ENCODE assay signal across 18 cellular contexts in the genomic region with DNA sequence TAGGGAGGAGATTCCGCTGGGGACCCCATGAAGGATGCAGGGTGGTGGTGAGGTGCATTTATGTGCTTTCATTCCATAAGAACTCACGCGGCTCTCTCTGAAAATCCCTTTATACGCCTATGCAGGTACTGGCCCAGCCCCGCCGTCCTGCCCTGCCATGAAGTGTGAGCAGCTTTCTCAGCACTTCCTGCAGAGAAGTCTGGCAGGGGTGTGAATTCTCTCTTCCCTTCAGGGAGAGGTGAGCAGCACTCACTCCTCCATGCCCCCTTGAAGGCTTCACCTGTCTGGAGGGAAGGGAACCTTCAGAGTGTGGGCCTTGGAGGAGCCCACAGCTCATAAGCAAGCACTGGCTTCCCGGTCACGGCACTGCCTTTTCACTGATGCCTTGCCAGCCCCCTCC. TPM values are rescaled to one million over a fixed set of nuclear protein-coding genes. Genes with fewer than 3 reads are reported as not detected.
DNase-seq lines count a peak whose midpoint lies in the region; ATAC-seq and TF ChIP-seq lines count a peak whose summit lies in the region.
"Had no signal": no experiment of that assay in that cellular context is flagged by ENCODE, and none has a peak within 500 bp of the region (broad histone marks: within the 10 kb centered on the region; RNA-seq: fewer than 3 reads in every experiment).

No MANE protein-coding gene starts in this region.

- H3K36me3 ChIP-seq in endodermal cell (ENCODE audit: control insufficient read depth, insufficient read depth, low read length), result peaks cover 55% of the 10 kb centered on the region

- intact Hi-C loops in activated naive CD4-positive, alpha-beta T cell treated with anti-CD3 and anti-CD28 coated beads for 36 hours (cut with micrococcal nuclease), result no loop called here

- H3K4me3 ChIP-seq in endodermal cell (ENCODE audit: low read length), result no peak overlapping the region
- H3K4me3 ChIP-seq: GM23338 had no signal

- no peak for DNase-seq in activated naive CD4-positive, alpha-beta T cell treated with anti-CD3 and anti-CD28 coated beads for 36 hours
- DNase-seq in activated naive CD4-positive, alpha-beta T cell treated with anti-CD3 and anti-CD28 coated beads, Interleukin-2, amount 50 U/mL, for 16 hours, result no peak
- DNase-seq in RWPE1 (ENCODE audit: low spot score) (no peak), endodermal cell (peak; percentile 78), NCI-H2227 treated with DMSO at 0.1 percent for 48 hours (lab: John Stamatoyannopoulos, UW) (no peak), COR-L47 (lab: John Stamatoyannopoulos, UW) (no peak)
- DNase-seq in stimulated activated effector memory CD8-positive, alpha-beta T cell treated with anti-CD3 and anti-CD28 coated beads, Interleukin-12 subunit alpha, Interleukin-12 subunit beta, amount 100 ng/mL, for 72 hours (ENCODE audit: low spot score in 2 of 2), result no peak
- DNase-seq: activated T-cell treated with anti-CD3 and anti-CD28 coated beads, Interleukin-2, amount 50 U/mL, for 4 hours; brain microvascular endothelial cell; foreskin fibroblast; NCI-H1436 treated with DMSO at 0.1 percent for 48 hours; right cardiac atrium; SIG-M5; stimulated activated CD4-positive, alpha-beta T cell treated with anti-CD3 and anti-CD28 coated beads, Interleukin-15, amount 100 ng/mL, for 24 hours had no signal

- ATAC-seq in stimulated activated effector memory CD8-positive, alpha-beta T cell treated with anti-CD3 and anti-CD28 coated beads, Interleukin-12 subunit alpha, Interleukin-12 subunit beta, amount 100 ng/mL, for 72 hours, result no peak
- ATAC-seq in HG03378 (IDR thresholded peaks at IDR 0.05; ENCODE audit: unreplicated experiment), result no peak
- ATAC-seq: GM23338, right cardiac atrium had no signal

- H3K27me3 Mint-ChIP-seq in activated naive CD4-positive, alpha-beta T cell treated with anti-CD3 and anti-CD28 coated beads for 36 hours (ENCODE audit: low read depth), result no peaks in the 10 kb centered on the region
- H3K27me3 Mint-ChIP-seq in endodermal cell (ENCODE audit: insufficient read depth), result no peaks in the 10 kb centered on the region
- H3K27me3 Mint-ChIP-seq: dendritic cell treated with granulocyte-macrophage colony-stimulating factor and Interleukin-4, amounts not matched to agents 40 ng/mL and 50 ng/mL, for 4 days had no signal

- CTCF ChIA-PET in activated naive CD4-positive, alpha-beta T cell treated with anti-CD3 and anti-CD28 coated beads for 36 hours (lab: Charles Lee), result interaction anchor here (0.6 to 1.4 kb wide), 3 partner anchors 11 to 57 kb away, joined by 3 to 5 read pairs (median 4); no protein-coding TSS in a partner anchor
- CTCF ChIA-PET in RWPE1 (lab: Yijun Ruan, JAX), result no interaction called here

- POLR2A ChIA-PET in RWPE1 (lab: Yijun Ruan, JAX; ENCODE audit: low non-redundant PET), result no interaction called here

- 67 to 73% methylated on average over 6 to 8 of the region's 8 CpGs for WGBS in endodermal cell (ENCODE audit: insufficient coverage in 1 of 2, insufficient read length in 1 of 2), 2 experiments

- H3K4me3 Mint-ChIP-seq in activated naive CD4-positive, alpha-beta T cell treated with anti-CD3 and anti-CD28 coated beads for 36 hours, result no peak overlapping the region
- H3K4me3 Mint-ChIP-seq in endodermal cell, result no peak overlapping the region
- H3K4me3 Mint-ChIP-seq in stimulated activated effector memory CD8-positive, alpha-beta T cell treated with anti-CD3 and anti-CD28 coated beads, Interleukin-12 subunit alpha, Interleukin-12 subunit beta, amount 100 ng/mL, for 72 hours, result no peak overlapping the region
- H3K4me3 Mint-ChIP-seq: activated T-cell treated with anti-CD3 and anti-CD28 coated beads, Interleukin-2, amount 50 U/mL, for 4 hours; dendritic cell treated with granulocyte-macrophage colony-stimulating factor and Interleukin-4, amounts not matched to agents 40 ng/mL and 50 ng/mL, for 4 days; GM23338 had no signal

- peaks cover 47% of the 10 kb centered on the region for H3K4me1 Mint-ChIP-seq in activated naive CD4-positive, alpha-beta T cell treated with anti-CD3 and anti-CD28 coated beads for 36 hours (ENCODE audit: low read depth)
- peaks cover 26% of the 10 kb centered on the region for H3K4me1 Mint-ChIP-seq in endodermal cell
- H3K4me1 Mint-ChIP-seq in stimulated activated effector memory CD8-positive, alpha-beta T cell treated with anti-CD3 and anti-CD28 coated beads, Interleukin-12 subunit alpha, Interleukin-12 subunit beta, amount 100 ng/mL, for 72 hours, result peaks cover 21% of the 10 kb centered on the region

- TF ChIP-seq CTCF in RWPE1 (conservative IDR thresholded peaks at IDR 0.05; ENCODE audit: low read depth) (no peak), endodermal cell (conservative IDR thresholded peaks at IDR 0.05) (no peak)

- H3K27ac ChIP-seq in RWPE1, result peak overlapping the region; percentile 31
- H3K27ac ChIP-seq in endodermal cell (ENCODE audit: low read depth, low read length), result no peak overlapping the region
- H3K27ac ChIP-seq: brain microvascular endothelial cell, epithelial cell of prostate had no signal

- H3K4me1 ChIP-seq in endodermal cell (ENCODE audit: control insufficient read depth, insufficient read depth, low read length), result peaks cover 7% of the 10 kb centered on the region

- H3K9me3 ChIP-seq in endodermal cell (ENCODE audit: control insufficient read depth, low read length), result no peaks in the 10 kb centered on the region

- H3K27ac Mint-ChIP-seq in activated naive CD4-positive, alpha-beta T cell treated with anti-CD3 and anti-CD28 coated beads for 36 hours, result peak overlapping the region; percentile 68
- H3K27ac Mint-ChIP-seq in endodermal cell, result peak overlapping the region; percentile 48
- H3K27ac Mint-ChIP-seq in stimulated activated effector memory CD8-positive, alpha-beta T cell treated with anti-CD3 and anti-CD28 coated beads, Interleukin-12 subunit alpha, Interleukin-12 subunit beta, amount 100 ng/mL, for 72 hours, result peak overlapping the region; percentile 26
- H3K27ac Mint-ChIP-seq: dendritic cell treated with granulocyte-macrophage colony-stimulating factor and Interleukin-4, amounts not matched to agents 40 ng/mL and 50 ng/mL, for 4 days; GM23338 had no signal

- H3K36me3 Mint-ChIP-seq in activated naive CD4-positive, alpha-beta T cell treated with anti-CD3 and anti-CD28 coated beads for 36 hours (ENCODE audit: low read depth), result peaks cover 12% of the 10 kb centered on the region
- peaks cover 36% of the 10 kb centered on the region for H3K36me3 Mint-ChIP-seq in endodermal cell (ENCODE audit: low read depth)
- peaks cover 60% of the 10 kb centered on the region for H3K36me3 Mint-ChIP-seq in stimulated activated effector memory CD8-positive, alpha-beta T cell treated with anti-CD3 and anti-CD28 coated beads, Interleukin-12 subunit alpha, Interleukin-12 subunit beta, amount 100 ng/mL, for 72 hours

- no peaks in the 10 kb centered on the region for H3K27me3 ChIP-seq in endodermal cell (ENCODE audit: control insufficient read depth, insufficient read depth, low read length, poor library complexity, severe bottlenecking)
- H3K27me3 ChIP-seq: brain microvascular endothelial cell had no signal

- no peaks in the 10 kb centered on the region for H3K9me3 Mint-ChIP-seq in activated naive CD4-positive, alpha-beta T cell treated with anti-CD3 and anti-CD28 coated beads for 36 hours
- peaks cover 6% of the 10 kb centered on the region for H3K9me3 Mint-ChIP-seq in endodermal cell
- no peaks in the 10 kb centered on the region for H3K9me3 Mint-ChIP-seq in stimulated activated effector memory CD8-positive, alpha-beta T cell treated with anti-CD3 and anti-CD28 coated beads, Interleukin-12 subunit alpha, Interleukin-12 subunit beta, amount 100 ng/mL, for 72 hours
- H3K9me3 Mint-ChIP-seq: activated T-cell treated with anti-CD3 and anti-CD28 coated beads, Interleukin-2, amount 50 U/mL, for 4 hours; dendritic cell treated with granulocyte-macrophage colony-stimulating factor and Interleukin-4, amounts not matched to agents 40 ng/mL and 50 ng/mL, for 4 days; GM23338 had no signal

- H3K9ac ChIP-seq in endodermal cell (ENCODE audit: extremely low read depth, low read length, poor library complexity, severe bottlenecking), result no peak overlapping the region

RNA-seq across cellular contexts. Expression of a gene that starts 34.0 kb away (rescaled TPM):
- 10 to 100 TPM; 31.5 to 34.7 TPM for total RNA-seq in activated naive CD4-positive, alpha-beta T cell treated with anti-CD3 and anti-CD28 coated beads for 36 hours
- 10 to 100 TPM; 35.5 to 37.5 TPM for total RNA-seq in endodermal cell
- polyA plus RNA-seq in endodermal cell (2013, experiment 1 of 2), result 36.0 TPM
- polyA plus RNA-seq in endodermal cell (2013, experiment 2 of 2), result 35.4 TPM

RNA-seq across cellular contexts. Expression of a gene that starts 47.0 kb away (rescaled TPM):
- 10 to 100 TPM; 55.5 to 55.9 TPM for total RNA-seq in activated naive CD4-positive, alpha-beta T cell treated with anti-CD3 and anti-CD28 coated beads for 36 hours
- total RNA-seq in endodermal cell, result 100 to 1,000 TPM in 1 of 2 donors, 10 to 100 TPM in 1; 93.5 to 108 TPM
- 149 TPM for polyA plus RNA-seq in endodermal cell (2013, experiment 1 of 2)
- polyA plus RNA-seq in endodermal cell (2013, experiment 2 of 2), result 135 TPM
